ENCODE assay signal across 18 cellular contexts in genomic region chr18:31281437-31281836, GRCh38. TPM values are rescaled to one million over a fixed set of nuclear protein-coding genes. Genes with fewer than 3 reads are reported as not detected.
A peak's percentile ranks its signal among the peaks of the same experiment; 100 is the strongest.
DNase-seq lines count a peak whose midpoint lies in the region; ATAC-seq and TF ChIP-seq lines count a peak whose summit lies in the region.
"Had no signal": no experiment of that assay in that cellular context is flagged by ENCODE, and none has a peak within 500 bp of the region (broad histone marks: within the 10 kb centered on the region; RNA-seq: fewer than 3 reads in every experiment).

No MANE protein-coding gene starts in this region.

- H3K27ac Mint-ChIP-seq in GM23338 (no peak overlapping the region), MCF 10A (ENCODE audit: low read depth, unreplicated experiment) (no peak overlapping the region)
- H3K27ac Mint-ChIP-seq: CD14-positive monocyte; CD4-positive, alpha-beta memory T cell had no signal

- intact Hi-C loops in MCF 10A (cut with micrococcal nuclease): no loop called here

- no TSS peak for BruUV-seq in MCF 10A (replicated peaks; lab: Mats Ljungman, UMichigan)

- H3F3A ChIP-seq in GM23338 (replicated peaks; ENCODE audit: low read depth): no peaks in the 10 kb centered on the region

- no peaks in the 10 kb centered on the region for H4K20me1 ChIP-seq in GM23338 (replicated peaks; ENCODE audit: insufficient read depth)
- H4K20me1 ChIP-seq: BLaER1 had no signal

- H3K4me2 ChIP-seq in GM23338: peak overlapping the region; percentile 4
- H3K4me2 ChIP-seq: BLaER1, KMS-11 had no signal

- H3K27ac ChIP-seq in GM23338 (ENCODE audit: low read depth) (peak overlapping the region; percentile 21; the same call in 1 of the 2 replicates), HUES64 (ENCODE audit: low read depth, low read length) (peak overlapping the region; percentile 54; the same call in 1 of the 2 replicates)
- H3K27ac ChIP-seq: BLaER1, HL-60, KMS-11 had no signal

- H3K9me3 ChIP-seq in HUES64 (ENCODE audit: insufficient read depth, low read depth, low read length): no peaks in the 10 kb centered on the region
- H3K9me3 ChIP-seq: BLaER1 had no signal

- H3K36me3 Mint-ChIP-seq in GM23338 (ENCODE audit: low read depth) (peaks cover 30% of the 10 kb centered on the region), MCF 10A (ENCODE audit: insufficient read depth, unreplicated experiment) (no peaks in the 10 kb centered on the region)
- H3K36me3 Mint-ChIP-seq: CD14-positive monocyte; CD4-positive, alpha-beta memory T cell had no signal

- peaks cover 12% of the 10 kb centered on the region for H3K9me3 Mint-ChIP-seq in GM23338
- H3K9me3 Mint-ChIP-seq in MCF 10A (ENCODE audit: unreplicated experiment): no peaks in the 10 kb centered on the region

- H3K9me2 ChIP-seq in GM23338 (ENCODE audit: insufficient read depth): peaks cover 10% of the 10 kb centered on the region

- H3K4me3 Mint-ChIP-seq in GM23338 (no peak overlapping the region), MCF 10A (ENCODE audit: unreplicated experiment) (no peak overlapping the region)
- H3K4me3 Mint-ChIP-seq: CD14-positive monocyte; CD4-positive, alpha-beta memory T cell had no signal

- DNase-seq in GM23338 (ENCODE audit: low spot score) (peak; percentile 39), iPS DF 4.7 (ENCODE audit: extremely low read depth, low spot score) (peak; percentile 22), iPS-NIHi11 (ENCODE audit: low spot score) (peak; percentile 23), MCF 10A (ENCODE audit: unreplicated experiment) (no peak), GM10248 (ENCODE audit: extremely low spot score) (no peak)
- DNase-seq: 8988T; CD4-positive, alpha-beta memory T cell; GOT3; H7 had no signal

- H3K36me3 ChIP-seq in GM23338 (ENCODE audit: insufficient read depth) (peaks cover 10% of the 10 kb centered on the region; the same call in 1 of the 2 replicates), HUES64 (ENCODE audit: insufficient read depth, low read length) (no peaks in the 10 kb centered on the region)
- H3K36me3 ChIP-seq: BLaER1 had no signal

- CTCF ChIA-PET in MCF 10A (lab: Yijun Ruan, JAX) (no interaction called here), GM10248 (lab: Yijun Ruan, JAX) (no interaction called here)

- H3K9ac ChIP-seq in HUES64 (ENCODE audit: low read depth, low read length): no peak overlapping the region
- H3K9ac ChIP-seq: BLaER1, KMS-11 had no signal

- POLR2A ChIA-PET in MCF 10A (lab: Yijun Ruan, JAX): interaction anchor here (0.7 to 1.0 kb wide), 2 partner anchors 11 to 1407 kb away, joined by 3 to 4 read pairs; no protein-coding TSS in a partner anchor
- POLR2A ChIA-PET in GM10248 (lab: Yijun Ruan, JAX): no interaction called here

- ATAC-seq in GM23338 (peak; percentile 23; the same call in 2 of the 3 replicates), HG03520 (IDR thresholded peaks at IDR 0.05; ENCODE audit: unreplicated experiment) (no peak)

- H3K4me1 Mint-ChIP-seq in GM23338 (peaks cover 18% of the 10 kb centered on the region), MCF 10A (ENCODE audit: insufficient read depth, unreplicated experiment) (peaks cover 8% of the 10 kb centered on the region)
- H3K4me1 Mint-ChIP-seq: CD14-positive monocyte; CD4-positive, alpha-beta memory T cell had no signal

- no peaks in the 10 kb centered on the region for H3K27me3 ChIP-seq in GM23338 (ENCODE audit: insufficient read depth)
- no peaks in the 10 kb centered on the region for H3K27me3 ChIP-seq in HUES64 (ENCODE audit: insufficient read depth, low read length)
- H3K27me3 ChIP-seq: BLaER1 had no signal

- H3K27me3 Mint-ChIP-seq in GM23338 (ENCODE audit: insufficient read depth, low read depth, poor library complexity) (peaks cover 2% of the 10 kb centered on the region), MCF 10A (ENCODE audit: insufficient read depth, unreplicated experiment) (no peaks in the 10 kb centered on the region)
- H3K27me3 Mint-ChIP-seq: CD4-positive, alpha-beta memory T cell had no signal

- no peak for TF ChIP-seq CTCF in GM23338 (conservative IDR thresholded peaks at IDR 0.05; ENCODE audit: low read depth in 2 of 2)
- TF ChIP-seq CTCF in MCF 10A (IDR thresholded peaks at IDR 0.05; ENCODE audit: unreplicated experiment): no peak
- no peak for TF ChIP-seq CTCF in GM10248 (IDR thresholded peaks at IDR 0.05; ENCODE audit: control extremely low read depth, extremely low read depth, low read depth, missing control alignments)

- no peaks in the 10 kb centered on the region for H3K79me2 ChIP-seq in GM23338 (replicated peaks; ENCODE audit: insufficient read depth)

- H2AFZ ChIP-seq in GM23338: no peak overlapping the region

- H3K4me1 ChIP-seq in GM23338 (ENCODE audit: insufficient read depth): peaks cover 26% of the 10 kb centered on the region
- peaks cover 36% of the 10 kb centered on the region for H3K4me1 ChIP-seq in HUES64 (ENCODE audit: insufficient read depth, low read length)
- H3K4me1 ChIP-seq: BLaER1 had no signal

- peak overlapping the region; percentile 0; the same call in 1 of the 2 replicates for H3K4me3 ChIP-seq in GM23338
- H3K4me3 ChIP-seq in HUES64 (ENCODE audit: low read length): no peak overlapping the region
- H3K4me3 ChIP-seq: BLaER1 had no signal

TF ChIP-seq in GM23338, 12 proteins besides CTCF, POLR2A, EP300 and RAD21:
- TF ChIP-seq NANOG (IDR thresholded peaks at IDR 0.05; ENCODE audit: borderline replicate concordance) (peak; percentile 92), REST (IDR thresholded peaks at IDR 0.05; ENCODE audit: unreplicated experiment) (no peak), CREB1 (CRISPR knock-in tag; IDR thresholded peaks at IDR 0.05; ENCODE audit: low read depth) (0 out of 2 replicates have a peak, but pooled peaks have one; percentile 10)

RNA-seq across cellular contexts. Expression of gene DSG1, which starts 36.5 kb away (rescaled TPM):
- 0.04 TPM in 1 of 2 replicates, not detected in the other for total RNA-seq in GM23338 (2014; rRNA removed; shearing (Covaris generic))
- not detected in 2 replicates for polyA plus RNA-seq in GM23338 (2016; fragmentation: Nextera tagmentation; extraction: Ambion mirVana)
- polyA plus RNA-seq in HUES64 (2013, experiment 1 of 2): not detected
- not detected for polyA plus RNA-seq in HUES64 (2013, experiment 2 of 2)
- not detected in 2 replicates for total RNA-seq in MCF 10A (2022)
- total RNA-seq: A673; CD4-positive, alpha-beta memory T cell; HT1080 had no signal
- polyA plus RNA-seq: AG04450; CD14-positive monocyte; CD4-positive, alpha-beta memory T cell had no signal

Comparison
In these comparisons a context has a peak if more than half of its experiments do, and no peak if none do; other contexts are left out.
1. DNase-seq: peak in GM23338 (single experiment), iPS DF 4.7 (single experiment) and iPS-NIHi11 (single experiment); none in MCF 10A (single experiment) and GM10248 (single experiment).